ENCODE assay signal across 10 cellular contexts in the genomic region with DNA sequence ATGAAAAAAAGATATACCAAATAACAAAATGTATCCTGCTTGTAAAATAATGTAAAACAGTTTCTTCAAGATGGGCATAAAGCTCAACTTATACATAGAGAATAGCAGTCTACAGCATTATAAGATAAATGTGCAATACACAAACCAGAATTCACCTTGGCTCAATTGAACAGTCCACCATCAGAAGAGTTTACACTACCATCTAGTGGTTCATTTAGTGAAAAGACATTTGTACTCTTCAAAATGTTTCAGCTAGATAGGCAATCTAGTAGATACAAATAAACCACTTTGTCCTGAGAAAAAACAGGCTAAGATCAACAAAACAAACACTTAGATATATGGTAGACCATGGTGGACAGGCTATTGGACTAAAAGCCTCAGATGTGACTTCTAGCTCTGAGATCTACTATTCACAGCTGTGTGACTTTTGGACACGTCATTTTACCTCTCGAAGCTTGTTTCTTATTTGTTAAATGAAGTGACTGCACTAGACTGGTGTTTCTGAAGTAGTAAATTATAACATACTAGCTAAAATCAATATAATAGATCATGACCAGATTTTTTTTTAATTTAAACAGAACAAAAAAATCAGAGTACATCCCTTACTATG. TPM values are rescaled to one million over a fixed set of nuclear protein-coding genes. Genes with fewer than 3 reads are reported as not detected.
DNase-seq lines count a peak whose midpoint lies in the region; ATAC-seq, FAIRE-seq and TF ChIP-seq lines count a peak whose summit lies in the region.
"Had no signal": no experiment of that assay in that cellular context is flagged by ENCODE, and none has a peak within 500 bp of the region (broad histone marks: within the 10 kb centered on the region; RNA-seq: fewer than 3 reads in every experiment).

No MANE protein-coding gene starts in this region.

- DNase-seq in AG09309 (ENCODE audit: low read depth) (peak; percentile 0), GM19239 (ENCODE audit: insufficient read length, low spot score) (no peak), NCI-H526 treated with DMSO at 0.1 percent for 48 hours (lab: John Stamatoyannopoulos, UW) (peak; percentile 37), midbrain (lab: John Stamatoyannopoulos, UW) (peak; percentile 51), NCI-H187 (lab: John Stamatoyannopoulos, UW) (no peak), ureter (ENCODE audit: low spot score) (no peak)
- DNase-seq in effector memory CD8-positive, alpha-beta T cell, result no peak

- H3K4me3 Mint-ChIP-seq in effector memory CD8-positive, alpha-beta T cell, result no peak overlapping the region

- FAIRE-seq in GM19239 (lab: Jason Lieb, UNC), result peak; percentile 87

- H3K36me3 Mint-ChIP-seq in effector memory CD8-positive, alpha-beta T cell (ENCODE audit: insufficient read depth), result no peaks in the 10 kb centered on the region

- no peak overlapping the region for H3K4me3 ChIP-seq in AG09309 (ENCODE audit: control insufficient read depth, low read depth, low read length)
- H3K4me3 ChIP-seq: HAP-1 had no signal

- H3K27ac Mint-ChIP-seq in effector memory CD8-positive, alpha-beta T cell, result no peak overlapping the region

- H3K4me1 Mint-ChIP-seq in effector memory CD8-positive, alpha-beta T cell (ENCODE audit: low read depth in 2 of 2), result no peaks in the 10 kb centered on the region

- no peaks in the 10 kb centered on the region for H3K9me3 Mint-ChIP-seq in effector memory CD8-positive, alpha-beta T cell

- peak; percentile 20 for TF ChIP-seq CTCF in AG09309 (IDR thresholded peaks at IDR 0.05; ENCODE audit: control insufficient read depth, insufficient read depth, low read depth, low read length, missing control alignments)

- ATAC-seq in effector memory CD8-positive, alpha-beta T cell (replicated peaks), result peak; percentile 27
- no peak for ATAC-seq in HG02973 (IDR thresholded peaks at IDR 0.05; ENCODE audit: unreplicated experiment)

- peaks cover 24 to 26% of the 10 kb centered on the region in 2 donors for H3K27me3 Mint-ChIP-seq in effector memory CD8-positive, alpha-beta T cell

RNA-seq across cellular contexts. Expression of gene TPD52L3, which starts 22.1 kb away (rescaled TPM):
- not detected for total RNA-seq in ureter
- total RNA-seq: subcutaneous adipose tissue had no signal

Comparison
In these comparisons a context has a peak if more than half of its experiments do, and no peak if none do; other contexts are left out.
1. DNase-seq: peak in AG09309 (single experiment), NCI-H526 treated with DMSO at 0.1 percent for 48 hours (single experiment) and midbrain (single experiment); none in GM19239 (single experiment), effector memory CD8-positive, alpha-beta T cell (0 of 3), NCI-H187 (0 of 2) and ureter (single experiment).